Comparison of ENCODE assay signal across 17 cellular contexts in the genomic region with DNA sequence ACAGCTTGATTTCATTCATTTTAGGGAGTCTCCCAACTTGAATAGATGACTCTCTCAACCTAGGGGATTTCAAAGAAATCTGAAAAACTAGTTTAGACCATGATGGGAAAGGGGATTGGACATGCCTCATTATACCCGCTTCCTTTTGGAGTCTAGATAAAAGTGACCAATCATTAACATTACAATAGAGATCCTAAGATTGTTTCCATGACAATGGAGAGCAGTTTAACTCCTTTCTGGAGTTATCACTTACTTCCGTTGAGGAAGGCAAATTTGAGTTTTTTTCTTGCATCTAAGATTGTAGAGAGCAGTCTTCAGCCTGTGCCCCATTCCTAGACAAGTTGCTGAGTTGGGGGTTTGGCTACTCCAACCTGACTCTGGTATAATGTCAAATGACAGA. TPM values are rescaled to one million over a fixed set of nuclear protein-coding genes. Genes with fewer than 3 reads are reported as not detected.
DNase-seq lines count a peak whose midpoint lies in the region; ATAC-seq, FAIRE-seq and TF ChIP-seq lines count a peak whose summit lies in the region.
"Had no signal": no experiment of that assay in that cellular context is flagged by ENCODE, and none has a peak within 500 bp of the region (broad histone marks: within the 10 kb centered on the region; RNA-seq: fewer than 3 reads in every experiment).

No MANE protein-coding gene starts in this region.

- no peaks in the 10 kb centered on the region for H3K36me3 ChIP-seq in HUES6 (ENCODE audit: control insufficient read depth, insufficient read depth, low read length)
- H3K36me3 ChIP-seq in H1 (ENCODE audit: control insufficient read depth in 2 of 4, insufficient read depth in 4 of 4, low read length in 3 of 4), result no peaks in the 10 kb centered on the region
- no peaks in the 10 kb centered on the region for H3K36me3 ChIP-seq in mesendoderm (ENCODE audit: control insufficient read depth, insufficient read depth, low read length)
- no peaks in the 10 kb centered on the region for H3K36me3 ChIP-seq in HAP-1 (replicated peaks)
- H3K36me3 ChIP-seq: BLaER1 had no signal

- H3K79me1 ChIP-seq in H1 (ENCODE audit: low read depth, low read length) (no peaks in the 10 kb centered on the region), mesendoderm (ENCODE audit: low read length) (no peaks in the 10 kb centered on the region)

- peak overlapping the region; percentile 89 for H3K18ac ChIP-seq in H1 (ENCODE audit: extremely low read depth, low read length)
- no peak overlapping the region for H3K18ac ChIP-seq in mesendoderm (ENCODE audit: low read length)

- H3K9ac ChIP-seq in HUES6 (ENCODE audit: low read length) (no peak overlapping the region), H1 (replicated peaks in 1 of 4; ENCODE audit: extremely low read depth in 1 of 4, low read depth in 3 of 4, low read length in 3 of 4) (no peak overlapping the region), mesendoderm (ENCODE audit: low read length) (no peak overlapping the region)
- H3K9ac ChIP-seq: BLaER1, KMS-11 had no signal

- FAIRE-seq in H1 (lab: Jason Lieb, UNC), result peak; percentile 7
- FAIRE-seq: A549, H54 had no signal

- H3K56ac ChIP-seq in H1 (replicated peaks; ENCODE audit: insufficient read length, low read depth, low read length) (no peak overlapping the region), mesendoderm (ENCODE audit: low read length) (no peak overlapping the region)

- H4K8ac ChIP-seq in H1 (ENCODE audit: extremely low read depth, insufficient read depth, low read length), result no peak overlapping the region
- H4K8ac ChIP-seq in mesendoderm (ENCODE audit: low read depth, low read length), result no peak overlapping the region

- no peaks in the 10 kb centered on the region; the same call in 1 of the 2 replicates for H3K23me2 ChIP-seq in H1 (ENCODE audit: low read depth, low read length)

- H3K4ac ChIP-seq in H1 (replicated peaks; ENCODE audit: insufficient read length, low read depth, low read length), result no peak overlapping the region
- H3K4ac ChIP-seq in mesendoderm (ENCODE audit: low read depth, low read length), result no peak overlapping the region

- H3K14ac ChIP-seq in H1 (ENCODE audit: insufficient read length), result no peak overlapping the region

- H2BK20ac ChIP-seq in H1 (ENCODE audit: low read length), result 0 out of 2 replicates have a peak overlapping the region, but pooled peaks have one; percentile 66

- TF ChIP-seq POLR2A in H1 (IDR thresholded peaks at IDR 0.05; ENCODE audit: control extremely low read depth in 1 of 2, low read depth in 2 of 2, low read length in 2 of 2), result no peak

- H4K5ac ChIP-seq in H1 (ENCODE audit: insufficient read length, low read depth, low read length), result no peak overlapping the region
- H4K5ac ChIP-seq in mesendoderm (ENCODE audit: low read length), result no peak overlapping the region

- POLR2A ChIA-PET in H1 (lab: Charles Lee; ENCODE audit: partially characterized antibody), result interaction anchor here (1.4 kb wide), 1 partner anchor 11 kb away, joined by 4 read pairs; a partner anchor contains a TSS

- peak overlapping the region; percentile 30 for H2BK12ac ChIP-seq in H1 (ENCODE audit: low read depth, low read length)

- H2AK5ac ChIP-seq in H1 (ENCODE audit: low read depth, low read length), result no peak overlapping the region
- H2AK5ac ChIP-seq in mesendoderm (ENCODE audit: low read length), result no peak overlapping the region

- in situ Hi-C loops in HAP-1 (cut with MboI; ENCODE audit: low sequenced_read_pairs), result no loop called here

- H3K4me2 ChIP-seq in H1 (ENCODE audit: insufficient read depth in 1 of 2, low read depth in 2 of 2, low read length in 2 of 2), result peak overlapping the region in 1 of 2 experiments; percentile 53; a peak in 1 of 4 replicates
- no peak overlapping the region for H3K4me2 ChIP-seq in mesendoderm (ENCODE audit: low read length)
- H3K4me2 ChIP-seq: A549, BLaER1, KMS-11 had no signal

- no peak overlapping the region for H4K91ac ChIP-seq in H1 (replicated peaks; ENCODE audit: insufficient read length, low read length)

- CTCF ChIA-PET in H1 (lab: Charles Lee; ENCODE audit: partially characterized antibody), result interaction anchor here (1.0 kb wide), 1 partner anchor 29 kb away, joined by 3 read pairs; no protein-coding TSS in a partner anchor

- H3K9me3 ChIP-seq in HUES6 (ENCODE audit: control insufficient read depth, insufficient read depth, low read depth, low read length) (no peaks in the 10 kb centered on the region), H1 (ENCODE audit: insufficient read depth in 2 of 2, low read depth in 1 of 2, low read length in 1 of 2) (no peaks in the 10 kb centered on the region), HAP-1 (no peaks in the 10 kb centered on the region)
- H3K9me3 ChIP-seq: A549, BLaER1 had no signal

- no peak for ATAC-seq in HG03196 (IDR thresholded peaks at IDR 0.05; ENCODE audit: unreplicated experiment)
- ATAC-seq: A549 had no signal

- no peak for TF ChIP-seq RAD21 in H1 (IDR thresholded peaks at IDR 0.05 in 1 of 2, conservative IDR thresholded peaks at IDR 0.05 in 1 of 2; ENCODE audit: low read depth in 2 of 2, low read length in 2 of 2)

- no peak overlapping the region for H3K23ac ChIP-seq in H1 (ENCODE audit: insufficient read length)
- no peak overlapping the region for H3K23ac ChIP-seq in mesendoderm (ENCODE audit: low read length)

- no peak overlapping the region for H2BK15ac ChIP-seq in H1 (ENCODE audit: low read length)
- no peak overlapping the region for H2BK15ac ChIP-seq in mesendoderm (replicated peaks; ENCODE audit: low read depth)

- no peak overlapping the region for H2AFZ ChIP-seq in H1 (ENCODE audit: low read length)

- H3K4me3 ChIP-seq in HUES6 (ENCODE audit: low read depth, low read length) (no peak overlapping the region), H1 (ENCODE audit: extremely low read depth in 1 of 4, insufficient read depth in 2 of 4, low read depth in 3 of 4, low read length in 4 of 4) (no peak overlapping the region), mesendoderm (ENCODE audit: low read length) (no peak overlapping the region), HAP-1 (no peak overlapping the region)
- H3K4me3 ChIP-seq: A549, BLaER1 had no signal

- H3K27ac ChIP-seq in HUES6 (ENCODE audit: low read depth, low read length) (peak overlapping the region; percentile 91), H1 (ENCODE audit: low read depth, low read length) (no peak overlapping the region), mesendoderm (ENCODE audit: low read depth, low read length) (no peak overlapping the region)
- H3K27ac ChIP-seq: 22Rv1, A549, BLaER1, KMS-11 had no signal

- H3K79me2 ChIP-seq in H1 (ENCODE audit: control insufficient read depth in 1 of 2, insufficient read depth in 2 of 2, low read length in 2 of 2) (no peaks in the 10 kb centered on the region), mesendoderm (ENCODE audit: control insufficient read depth, insufficient read depth, low read length) (no peaks in the 10 kb centered on the region)

- DNase-seq in ELF-1 (ENCODE audit: low read depth, low spot score) (peak; percentile 9), H1 (ENCODE audit: low read depth in 1 of 2, low spot score in 2 of 2) (no peak), mesendoderm (peak; percentile 54), kidney glomerular epithelial cell (lab: John Stamatoyannopoulos, UW) (no peak), HAP-1 (ENCODE audit: low spot score in 2 of 2) (no peak), NCI-H1694 treated with DMSO at 0.1 percent for 48 hours (lab: John Stamatoyannopoulos, UW) (no peak)
- DNase-seq: CD4-positive, alpha-beta memory T cell; DMS153; DMS79; GF-D8 had no signal

- TF ChIP-seq CTCF in H1 (IDR thresholded peaks at IDR 0.05; ENCODE audit: control extremely low read depth in 1 of 3, insufficient read depth in 1 of 3, low read depth in 1 of 3, low read length in 3 of 3), result no peak

- TF ChIP-seq EP300 in H1 (IDR thresholded peaks at IDR 0.05; ENCODE audit: borderline replicate concordance in 1 of 2, low read depth in 2 of 2, low read length in 2 of 2), result 0 out of 3 replicates have a peak, but pooled peaks of 1 of the 2 experiments have one; percentile 5

- H3K27me3 ChIP-seq in HUES6 (ENCODE audit: control insufficient read depth, insufficient read depth, low read length) (no peaks in the 10 kb centered on the region), H1 (replicated peaks in 1 of 4; ENCODE audit: control insufficient read depth in 3 of 4, extremely low read depth in 1 of 4, insufficient read depth in 3 of 4, low read length in 3 of 4) (no peaks in the 10 kb centered on the region), mesendoderm (ENCODE audit: insufficient read depth, low read length, poor library complexity) (no peaks in the 10 kb centered on the region), HAP-1 (ENCODE audit: low read depth) (no peaks in the 10 kb centered on the region)
- H3K27me3 ChIP-seq: BLaER1 had no signal

- WGBS in H1 (ENCODE audit: extremely low coverage in 1 of 2, insufficient coverage in 1 of 2, insufficient read length in 1 of 2, insufficient replicate concordance in 2 of 2, low coverage in 1 of 2, low lambda C conversion rate in 2 of 2, missing lambda C conversion rate in 1 of 2), 2 experiments, result 59% methylated on average over 2 of the region's 2 CpGs; no CpG with 5 or more reads in 1 of the 2 experiments
- no CpG with 5 or more reads among the region's 2 CpGs for WGBS in mesendoderm (ENCODE audit: extremely low coverage, insufficient coverage, low lambda C conversion rate)

- peaks cover 23% of the 10 kb centered on the region for H3K4me1 ChIP-seq in HUES6 (ENCODE audit: control insufficient read depth, insufficient read depth, low read length)
- peaks cover 0 to 6% (median 2%) of the 10 kb centered on the region in 4 experiments; a peak in 2 of 7 replicates for H3K4me1 ChIP-seq in H1 (replicated peaks in 1 of 4; ENCODE audit: control insufficient read depth in 3 of 4, insufficient read depth in 4 of 4, low read length in 3 of 4)
- H3K4me1 ChIP-seq in mesendoderm (ENCODE audit: control insufficient read depth, low read depth, low read length), result no peaks in the 10 kb centered on the region
- H3K4me1 ChIP-seq in HAP-1, result no peaks in the 10 kb centered on the region
- H3K4me1 ChIP-seq: A549, BLaER1 had no signal

- H2BK120ac ChIP-seq in H1 (replicated peaks; ENCODE audit: low read depth, low read length) (no peak overlapping the region), mesendoderm (ENCODE audit: low read depth, low read length) (no peak overlapping the region)

- no peaks in the 10 kb centered on the region for H4K20me1 ChIP-seq in H1 (replicated peaks in 1 of 2; ENCODE audit: control insufficient read depth in 1 of 2, insufficient read depth in 2 of 2, low read length in 2 of 2)
- H4K20me1 ChIP-seq: BLaER1 had no signal

- H2BK5ac ChIP-seq in H1 (ENCODE audit: low read depth, low read length), result 0 out of 2 replicates have a peak overlapping the region, but pooled peaks have one; percentile 76
- no peak overlapping the region for H2BK5ac ChIP-seq in mesendoderm (ENCODE audit: low read length)

RNA-seq across cellular contexts. Expression of a gene that starts 11.4 kb away (rescaled TPM):
- 0.61 and 0.69 TPM in 2 replicates for total RNA-seq in H1 (2021; fragmentation: NEBNext Ultra II Directional; extraction: Animal tissue kit (Norgen Biotek cat#: 25700))
- polyA plus RNA-seq in H1 (2011; rRNA removed), result 0.28 and 0.30 TPM in 2 replicates
- polyA plus RNA-seq in H1 (2011; cell fraction: cytosol; rRNA removed), result 0.69 TPM
- polyA plus RNA-seq in H1 (2011; cell fraction: nucleus; rRNA removed), result 0.81 TPM
- 0.28 to 0.43 TPM (median 0.40 TPM) in 4 replicates for polyA plus RNA-seq in H1 (2012, experiment 1 of 2)
- 0.08 TPM for polyA plus RNA-seq in H1 (2012, experiment 2 of 2)
- 1.1 TPM for polyA plus RNA-seq in H1 (2013, experiment 1 of 2)
- 1.2 TPM for polyA plus RNA-seq in H1 (2013, experiment 2 of 2)
- polyA minus RNA-seq in H1 (2011; rRNA and poly(A)+ RNA removed), result 0.56 and 0.88 TPM in 2 replicates
- not detected for polyA minus RNA-seq in H1 (2011; cell fraction: cytosol; rRNA and poly(A)+ RNA removed)
- polyA minus RNA-seq in H1 (2011; cell fraction: nucleus; rRNA and poly(A)+ RNA removed), result 4.0 TPM
- polyA plus RNA-seq in mesendoderm (2013, experiment 1 of 2), result 0.81 TPM
- 0.69 TPM for polyA plus RNA-seq in mesendoderm (2013, experiment 2 of 2)

Comparison
In these comparisons a context has a peak if more than half of its experiments do, and no peak if none do; other contexts are left out.
1. DNase-seq: peak in ELF-1 (single experiment) and mesendoderm (single experiment); none in H1 (0 of 2), kidney glomerular epithelial cell (single experiment), HAP-1 (0 of 2) and NCI-H1694 treated with DMSO at 0.1 percent for 48 hours (single experiment).